29 cellular contexts compared by ENCODE assay signal in genomic region chr17:40524243-40524965, GRCh38. TPM values are rescaled to one million over a fixed set of nuclear protein-coding genes. Genes with fewer than 3 reads are reported as not detected.
DNase-seq lines count a peak whose midpoint lies in the region; ATAC-seq, FAIRE-seq and TF ChIP-seq lines count a peak whose summit lies in the region.
"Had no signal": no experiment of that assay in that cellular context is flagged by ENCODE, and none has a peak within 500 bp of the region (broad histone marks: within the 10 kb centered on the region; RNA-seq: fewer than 3 reads in every experiment).

No MANE protein-coding gene starts in this region.

- H3K4me3 Mint-ChIP-seq in brain (no peak overlapping the region), neural crest cell (peak overlapping the region; percentile 23)
- no peak overlapping the region for H3K4me3 Mint-ChIP-seq in activated T-helper 2 cell treated with anti-CD3 and anti-CD28 coated beads, Interferon-gamma antibody, Interleukin-2, Interleukin-4, amounts not matched to agents 10 μg/mL and 5 μg/mL and 100 μg/mL, durations not matched to agents 14 hours and 24 hours and 36 hours (ENCODE audit: low read depth)
- H3K4me3 Mint-ChIP-seq: dendritic cell treated with granulocyte-macrophage colony-stimulating factor and Interleukin-4, amounts not matched to agents 40 ng/mL and 50 ng/mL, for 4 days had no signal

- H3K9me3 Mint-ChIP-seq in brain = peaks cover 15 to 23% (median 20%) of the 10 kb centered on the region in 5 experiments
- H3K9me3 Mint-ChIP-seq in neural crest cell = peaks cover 8% of the 10 kb centered on the region
- H3K9me3 Mint-ChIP-seq in activated T-helper 2 cell treated with anti-CD3 and anti-CD28 coated beads, Interferon-gamma antibody, Interleukin-2, Interleukin-4, amounts not matched to agents 10 μg/mL and 5 μg/mL and 100 μg/mL, durations not matched to agents 14 hours and 24 hours and 36 hours = peaks cover 42% of the 10 kb centered on the region
- H3K9me3 Mint-ChIP-seq: dendritic cell treated with granulocyte-macrophage colony-stimulating factor and Interleukin-4, amounts not matched to agents 40 ng/mL and 50 ng/mL, for 4 days had no signal

- peaks cover 5% of the 10 kb centered on the region for H3K36me3 Mint-ChIP-seq in brain
- H3K36me3 Mint-ChIP-seq in neural crest cell (ENCODE audit: low read depth) = peaks cover 2% of the 10 kb centered on the region
- peaks cover 61% of the 10 kb centered on the region for H3K36me3 Mint-ChIP-seq in activated T-helper 2 cell treated with anti-CD3 and anti-CD28 coated beads, Interferon-gamma antibody, Interleukin-2, Interleukin-4, amounts not matched to agents 10 μg/mL and 5 μg/mL and 100 μg/mL, durations not matched to agents 14 hours and 24 hours and 36 hours (ENCODE audit: low read depth)

- DNase-seq in COLO829 (ENCODE audit: low spot score) (peak; percentile 89), HTR-8/SVneo (ENCODE audit: insufficient read length, low spot score) (no peak), neural crest cell (ENCODE audit: low read depth, low spot score) (no peak), foreskin fibroblast (no peak)
- no peak for DNase-seq in activated T-helper 2 cell treated with anti-CD3 and anti-CD28 coated beads, Interferon-gamma antibody, Interleukin-2, Interleukin-4, amounts not matched to agents 10 μg/mL and 5 μg/mL and 100 μg/mL, durations not matched to agents 14 hours and 24 hours and 36 hours (ENCODE audit: low spot score)
- DNase-seq: C1 segment of cervical spinal cord; central memory CD4-positive, alpha-beta T cell; DND-41; glutamatergic neuron; left ventricle myocardium superior; midbrain; naive thymus-derived CD4-positive, alpha-beta T cell; NCI-H146; NCI-H2107; NCI-H510A; occipital lobe; Right ventricle myocardium superior; small intestine; stimulated activated CD4-positive, alpha-beta T cell treated with anti-CD3 and anti-CD28 coated beads, Interleukin-1b, Interleukin-23, amount 100 ng/mL, for 48 hours; T-helper 9 cell; upper lobe of right lung had no signal

- no peak for ATAC-seq in GM21723 (IDR thresholded peaks at IDR 0.05; ENCODE audit: unreplicated experiment)
- ATAC-seq: activated naive CD4-positive, alpha-beta T cell treated with anti-CD3 and anti-CD28 coated beads, Interleukin-2, amount 50 U/mL, for 72 hours; left ventricle myocardium superior; naive thymus-derived CD4-positive, alpha-beta T cell; upper lobe of right lung had no signal

- H3K27ac Mint-ChIP-seq in brain (peak overlapping the region in 3 of 5 experiments; percentile 14 to 62 (median 30)), neural crest cell (ENCODE audit: unreplicated experiment) (peak overlapping the region; percentile 4)
- H3K27ac Mint-ChIP-seq in activated T-helper 2 cell treated with anti-CD3 and anti-CD28 coated beads, Interferon-gamma antibody, Interleukin-2, Interleukin-4, amounts not matched to agents 10 μg/mL and 5 μg/mL and 100 μg/mL, durations not matched to agents 14 hours and 24 hours and 36 hours = no peak overlapping the region
- H3K27ac Mint-ChIP-seq: activated naive CD4-positive, alpha-beta T cell treated with anti-CD3 and anti-CD28 coated beads, Interleukin-2, amount 50 U/mL, for 72 hours; dendritic cell treated with granulocyte-macrophage colony-stimulating factor and Interleukin-4, amounts not matched to agents 40 ng/mL and 50 ng/mL, for 4 days had no signal

- peaks cover 24% of the 10 kb centered on the region for H3K4me1 Mint-ChIP-seq in brain
- peaks cover 18% of the 10 kb centered on the region for H3K4me1 Mint-ChIP-seq in neural crest cell
- H3K4me1 Mint-ChIP-seq in activated T-helper 2 cell treated with anti-CD3 and anti-CD28 coated beads, Interferon-gamma antibody, Interleukin-2, Interleukin-4, amounts not matched to agents 10 μg/mL and 5 μg/mL and 100 μg/mL, durations not matched to agents 14 hours and 24 hours and 36 hours (ENCODE audit: low read depth) = peaks cover 43% of the 10 kb centered on the region

- peaks cover 22% of the 10 kb centered on the region for H3K27me3 Mint-ChIP-seq in brain
- H3K27me3 Mint-ChIP-seq in neural crest cell (ENCODE audit: low read depth) = peaks cover 3% of the 10 kb centered on the region
- H3K27me3 Mint-ChIP-seq in activated T-helper 2 cell treated with anti-CD3 and anti-CD28 coated beads, Interferon-gamma antibody, Interleukin-2, Interleukin-4, amounts not matched to agents 10 μg/mL and 5 μg/mL and 100 μg/mL, durations not matched to agents 14 hours and 24 hours and 36 hours (ENCODE audit: low read depth) = no peaks in the 10 kb centered on the region
- H3K27me3 Mint-ChIP-seq: naive thymus-derived CD4-positive, alpha-beta T cell had no signal

- FAIRE-seq in HTR-8/SVneo (lab: Jason Lieb, UNC) = peak; percentile 46
- FAIRE-seq: keratinocyte, small intestine had no signal

- intact Hi-C loops in activated T-helper 2 cell treated with anti-CD3 and anti-CD28 coated beads, Interferon-gamma antibody, Interleukin-2, Interleukin-4, amounts not matched to agents 10 μg/mL and 5 μg/mL and 100 μg/mL, durations not matched to agents 14 hours and 24 hours and 36 hours (cut with micrococcal nuclease) = no loop called here

- no peak overlapping the region for H3K4me3 ChIP-seq in foreskin fibroblast (ENCODE audit: low read depth in 1 of 2, low read length in 2 of 2)
- H3K4me3 ChIP-seq: ascending aorta, upper lobe of right lung had no signal

- TF ChIP-seq CTCF in brain (conservative IDR thresholded peaks at IDR 0.05) (no peak), neural crest cell (conservative IDR thresholded peaks at IDR 0.05) (no peak), foreskin fibroblast (IDR thresholded peaks at IDR 0.05; ENCODE audit: low read depth, low read length) (no peak)

RNA-seq across cellular contexts. Expression of gene TNS4, which starts 23.0 kb away (rescaled TPM):
- not detected for polyA plus RNA-seq in brain (ENCODE audit: insufficient read depth, low read depth, low replicate concordance)
- total RNA-seq in neural crest cell = not detected in 2 replicates
- 8.7 and 9.0 TPM in 2 replicates for total RNA-seq in activated T-helper 2 cell treated with anti-CD3 and anti-CD28 coated beads, Interferon-gamma antibody, Interleukin-2, Interleukin-4, amounts not matched to agents 10 μg/mL and 5 μg/mL and 100 μg/mL, durations not matched to agents 14 hours and 24 hours and 36 hours
- total RNA-seq: ascending aorta, left ventricle myocardium superior, LHCN-M2, occipital lobe, Right ventricle myocardium superior had no signal
- polyA plus RNA-seq: naive thymus-derived CD4-positive, alpha-beta T cell had no signal

RNA-seq across cellular contexts. Expression of gene CCR7, which starts 40.9 kb away (rescaled TPM):
- polyA plus RNA-seq in brain (ENCODE audit: insufficient read depth, low read depth, low replicate concordance) = not detected
- 0.32 and 0.33 TPM in 2 replicates for total RNA-seq in neural crest cell
- total RNA-seq in activated T-helper 2 cell treated with anti-CD3 and anti-CD28 coated beads, Interferon-gamma antibody, Interleukin-2, Interleukin-4, amounts not matched to agents 10 μg/mL and 5 μg/mL and 100 μg/mL, durations not matched to agents 14 hours and 24 hours and 36 hours = 367 and 374 TPM in 2 replicates
- total RNA-seq: ascending aorta, LHCN-M2, occipital lobe, renal cortical epithelial cell, Right ventricle myocardium superior had no signal

Comparison
In these comparisons a context has a peak if more than half of its experiments do, and no peak if none do; other contexts are left out.
1. RNA of gene CCR7, which starts 40.9 kb away (total RNA-seq): 367 to 374 TPM in activated T-helper 2 cell treated with anti-CD3 and anti-CD28 coated beads, Interferon-gamma antibody, Interleukin-2, Interleukin-4, amounts not matched to agents 10 μg/mL and 5 μg/mL and 100 μg/mL, durations not matched to agents 14 hours and 24 hours and 36 hours; 0.32 to 0.33 TPM in neural crest cell; every median in the first group is over 100 times any median in the second.